1 cellular context compared by ENCODE assay signal in the genomic region with DNA sequence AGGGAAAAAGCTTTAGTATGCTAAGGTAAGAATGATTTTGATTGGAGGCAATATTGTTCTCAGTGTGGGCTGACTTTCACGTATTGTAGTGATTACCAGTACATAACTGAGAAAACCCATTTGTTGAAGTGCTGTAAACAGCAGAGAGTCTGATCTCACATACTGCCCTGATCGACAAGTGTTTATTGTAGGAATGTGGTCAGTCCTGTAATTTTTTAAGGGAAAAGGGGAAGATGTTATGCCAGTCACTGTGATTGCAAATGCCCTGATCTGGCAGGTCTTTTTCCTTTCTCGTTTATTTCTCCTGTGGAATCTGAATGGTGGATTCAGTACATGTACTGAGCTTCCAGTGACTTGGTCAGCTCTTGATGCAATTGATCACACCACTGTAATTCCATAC.
TF ChIP-seq lines count a peak whose summit lies in the region.

No MANE protein-coding gene starts in this region.

TF ChIP-seq in liver, 16 proteins besides CTCF, POLR2A, EP300 and RAD21:
- TF ChIP-seq TAF1 (conservative IDR thresholded peaks at IDR 0.05) (no peak), GABPA (IDR thresholded peaks at IDR 0.05 in 1 of 2, conservative IDR thresholded peaks at IDR 0.05 in 1 of 2) (no peak), FOXA1 (IDR thresholded peaks at IDR 0.05) (no peak), HNF4G (IDR thresholded peaks at IDR 0.05) (no peak), HNF4A (conservative IDR thresholded peaks at IDR 0.05) (no peak)
- TF ChIP-seq, protein P1, sequence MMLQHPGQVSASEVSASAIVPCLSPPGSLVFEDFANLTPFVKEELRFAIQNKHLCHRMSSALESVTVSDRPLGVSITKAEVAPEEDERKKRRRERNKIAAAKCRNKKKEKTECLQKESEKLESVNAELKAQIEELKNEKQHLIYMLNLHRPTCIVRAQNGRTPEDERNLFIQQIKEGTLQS (IDR thresholded peaks at IDR 0.05) = no peak
- TF ChIP-seq, protein P2, sequence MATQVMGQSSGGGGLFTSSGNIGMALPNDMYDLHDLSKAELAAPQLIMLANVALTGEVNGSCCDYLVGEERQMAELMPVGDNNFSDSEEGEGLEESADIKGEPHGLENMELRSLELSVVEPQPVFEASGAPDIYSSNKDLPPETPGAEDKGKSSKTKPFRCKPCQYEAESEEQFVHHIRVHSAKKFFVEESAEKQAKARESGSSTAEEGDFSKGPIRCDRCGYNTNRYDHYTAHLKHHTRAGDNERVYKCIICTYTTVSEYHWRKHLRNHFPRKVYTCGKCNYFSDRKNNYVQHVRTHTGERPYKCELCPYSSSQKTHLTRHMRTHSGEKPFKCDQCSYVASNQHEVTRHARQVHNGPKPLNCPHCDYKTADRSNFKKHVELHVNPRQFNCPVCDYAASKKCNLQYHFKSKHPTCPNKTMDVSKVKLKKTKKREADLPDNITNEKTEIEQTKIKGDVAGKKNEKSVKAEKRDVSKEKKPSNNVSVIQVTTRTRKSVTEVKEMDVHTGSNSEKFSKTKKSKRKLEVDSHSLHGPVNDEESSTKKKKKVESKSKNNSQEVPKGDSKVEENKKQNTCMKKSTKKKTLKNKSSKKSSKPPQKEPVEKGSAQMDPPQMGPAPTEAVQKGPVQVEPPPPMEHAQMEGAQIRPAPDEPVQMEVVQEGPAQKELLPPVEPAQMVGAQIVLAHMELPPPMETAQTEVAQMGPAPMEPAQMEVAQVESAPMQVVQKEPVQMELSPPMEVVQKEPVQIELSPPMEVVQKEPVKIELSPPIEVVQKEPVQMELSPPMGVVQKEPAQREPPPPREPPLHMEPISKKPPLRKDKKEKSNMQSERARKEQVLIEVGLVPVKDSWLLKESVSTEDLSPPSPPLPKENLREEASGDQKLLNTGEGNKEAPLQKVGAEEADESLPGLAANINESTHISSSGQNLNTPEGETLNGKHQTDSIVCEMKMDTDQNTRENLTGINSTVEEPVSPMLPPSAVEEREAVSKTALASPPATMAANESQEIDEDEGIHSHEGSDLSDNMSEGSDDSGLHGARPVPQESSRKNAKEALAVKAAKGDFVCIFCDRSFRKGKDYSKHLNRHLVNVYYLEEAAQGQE (IDR thresholded peaks at IDR 0.05) = no peak
